In the genomic region with DNA sequence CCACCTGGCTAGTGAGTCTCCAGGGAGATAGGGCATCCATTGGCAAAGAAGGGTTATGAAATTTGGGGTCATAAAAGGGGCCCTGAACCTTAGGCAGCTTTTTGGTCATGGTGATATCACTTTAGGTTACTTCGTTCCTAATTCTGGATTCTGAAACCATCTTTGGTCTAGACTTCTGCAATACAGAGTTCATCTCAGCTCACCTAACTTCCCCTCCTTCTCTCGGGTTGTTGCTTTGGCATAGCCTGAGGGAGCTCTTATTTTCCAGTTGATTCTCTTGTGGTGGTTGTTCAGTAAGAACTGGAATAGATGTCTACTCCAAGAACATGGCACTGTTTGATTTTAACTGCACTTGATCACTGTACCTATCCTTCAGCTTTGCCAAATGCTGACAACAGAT, we compare ENCODE assay signal across 16 cellular contexts.
DNase-seq lines count a peak whose midpoint lies in the region; ATAC-seq and TF ChIP-seq lines count a peak whose summit lies in the region.
"Had no signal": no experiment of that assay in that cellular context is flagged by ENCODE, and none has a peak within 500 bp of the region (broad histone marks: within the 10 kb centered on the region; RNA-seq: fewer than 3 reads in every experiment).

No MANE protein-coding gene starts in this region.

- H3K9me3 ChIP-seq in iPS-15b (ENCODE audit: control insufficient read depth, insufficient read depth, low read length) (no peaks in the 10 kb centered on the region), thoracic aorta (no peaks in the 10 kb centered on the region)
- H3K9me3 ChIP-seq: body of pancreas, ovary, testis had no signal

- no peaks in the 10 kb centered on the region; the same call in 1 of the 2 replicates for H3K27me3 Mint-ChIP-seq in HFFc6 (ENCODE audit: insufficient read depth)
- H3K27me3 Mint-ChIP-seq in activated naive CD4-positive, alpha-beta T cell treated with anti-CD3 and anti-CD28 coated beads for 36 hours (ENCODE audit: low read depth): peaks cover 4% of the 10 kb centered on the region

- H3K9ac ChIP-seq in iPS-15b (ENCODE audit: low read depth, low read length): peak overlapping the region; percentile 47

- CTCF ChIA-PET in activated naive CD4-positive, alpha-beta T cell treated with anti-CD3 and anti-CD28 coated beads for 36 hours (lab: Charles Lee): interaction anchor here (0.5 to 1.3 kb wide), 4 partner anchors 34 to 360 kb away, joined by 3 read pairs; no protein-coding TSS in a partner anchor

- ATAC-seq in thoracic aorta (ENCODE audit: insufficient number of reproducible peaks, low FRiP score, low read depth): no peak

- H3K36me3 Mint-ChIP-seq in HFFc6 (ENCODE audit: low read depth): peaks cover 8% of the 10 kb centered on the region; the same call in 1 of the 2 replicates
- H3K36me3 Mint-ChIP-seq in activated naive CD4-positive, alpha-beta T cell treated with anti-CD3 and anti-CD28 coated beads for 36 hours (ENCODE audit: low read depth): no peaks in the 10 kb centered on the region

- no peaks in the 10 kb centered on the region for H3K9me3 Mint-ChIP-seq in HFFc6
- no peaks in the 10 kb centered on the region for H3K9me3 Mint-ChIP-seq in activated naive CD4-positive, alpha-beta T cell treated with anti-CD3 and anti-CD28 coated beads for 36 hours

- H3K27ac ChIP-seq in thoracic aorta: peak overlapping the region; percentile 54 to 73
- H3K27ac ChIP-seq: ovary, VCaP had no signal

- H3K4me1 ChIP-seq in iPS-15b (ENCODE audit: control insufficient read depth, insufficient read depth, low read length): no peaks in the 10 kb centered on the region
- peaks cover 5 to 41% of the 10 kb centered on the region in 2 donors for H3K4me1 ChIP-seq in thoracic aorta (ENCODE audit: control insufficient read depth in 1 of 2, low read depth in 2 of 2)
- H3K4me1 ChIP-seq: testis had no signal

- H3K4me3 ChIP-seq in iPS-15b (ENCODE audit: low read depth, low read length) (no peak overlapping the region), thoracic aorta (peak overlapping the region; percentile 60)
- H3K4me3 ChIP-seq: body of pancreas, ovary, testis had no signal

- intact Hi-C loops in activated naive CD4-positive, alpha-beta T cell treated with anti-CD3 and anti-CD28 coated beads for 36 hours (cut with micrococcal nuclease): no loop called here

- no peak for DNase-seq in HFFc6
- DNase-seq in SKM-1 (lab: John Stamatoyannopoulos, UW; ENCODE audit: unreplicated experiment): peak; percentile 15
- DNase-seq in thoracic aorta (ENCODE audit: low spot score): no peak
- no peak for DNase-seq in NCI-H1092 treated with DMSO at 0.1 percent for 48 hours (lab: John Stamatoyannopoulos, UW)
- DNase-seq in DMS79 (lab: John Stamatoyannopoulos, UW): no peak
- DNase-seq in activated naive CD4-positive, alpha-beta T cell treated with anti-CD3 and anti-CD28 coated beads for 36 hours: no peak
- DNase-seq: activated effector memory CD4-positive, alpha-beta T cell treated with anti-CD3 and anti-CD28 coated beads, Interleukin-2, amount 50 U/mL, for 16 hours; C1 segment of cervical spinal cord; DND-41; foreskin melanocyte; midbrain had no signal

- H3K36me3 ChIP-seq in iPS-15b (ENCODE audit: control insufficient read depth, insufficient read depth, low read length): no peaks in the 10 kb centered on the region
- no peaks in the 10 kb centered on the region for H3K36me3 ChIP-seq in thoracic aorta
- H3K36me3 ChIP-seq: ovary had no signal

- H3K27me3 ChIP-seq in iPS-15b (ENCODE audit: control insufficient read depth, insufficient read depth, low read length): no peaks in the 10 kb centered on the region
- no peaks in the 10 kb centered on the region for H3K27me3 ChIP-seq in thoracic aorta (replicated peaks; ENCODE audit: insufficient read depth)
- H3K27me3 ChIP-seq: body of pancreas, ovary, testis had no signal

- peak overlapping the region; percentile 73; the same call in 1 of the 2 replicates for H3K27ac Mint-ChIP-seq in HFFc6
- H3K27ac Mint-ChIP-seq in activated naive CD4-positive, alpha-beta T cell treated with anti-CD3 and anti-CD28 coated beads for 36 hours: no peak overlapping the region

- TF ChIP-seq CTCF in HFFc6 (IDR thresholded peaks at IDR 0.05) (no peak), thoracic aorta (IDR thresholded peaks at IDR 0.05) (no peak)

- H3K4me3 Mint-ChIP-seq in HFFc6: peak overlapping the region; percentile 82
- no peak overlapping the region for H3K4me3 Mint-ChIP-seq in activated naive CD4-positive, alpha-beta T cell treated with anti-CD3 and anti-CD28 coated beads for 36 hours

- peaks cover 39% of the 10 kb centered on the region for H3K4me1 Mint-ChIP-seq in HFFc6 (ENCODE audit: low read depth)
- H3K4me1 Mint-ChIP-seq in activated naive CD4-positive, alpha-beta T cell treated with anti-CD3 and anti-CD28 coated beads for 36 hours (ENCODE audit: low read depth): no peaks in the 10 kb centered on the region
